In genomic region chr13:32548837-32549236, GRCh38 we compare ENCODE assay signal across 25 cellular contexts. TPM values are rescaled to one million over a fixed set of nuclear protein-coding genes. Genes with fewer than 3 reads are reported as not detected.
DNase-seq lines count a peak whose midpoint lies in the region; ATAC-seq and TF ChIP-seq lines count a peak whose summit lies in the region.
"Had no signal": no experiment of that assay in that cellular context is flagged by ENCODE, and none has a peak within 500 bp of the region (broad histone marks: within the 10 kb centered on the region; RNA-seq: fewer than 3 reads in every experiment).

No MANE protein-coding gene starts in this region.

- no peak for ATAC-seq in activated CD4-positive, alpha-beta T cell treated with anti-CD3 and anti-CD28 coated beads for 36 hours
- ATAC-seq: gastrocnemius medialis; GM23338; naive thymus-derived CD4-positive, alpha-beta T cell; sciatic nerve; stimulated activated naive CD8-positive, alpha-beta T cell treated with anti-CD3 and anti-CD28 coated beads, Interleukin-15, amount 100 ng/mL, for 72 hours had no signal

- H3K9me3 Mint-ChIP-seq in progenitor cell of endocrine pancreas (ENCODE audit: low read depth) (peaks cover 3% of the 10 kb centered on the region), HFFc6 (no peaks in the 10 kb centered on the region)
- no peaks in the 10 kb centered on the region for H3K9me3 Mint-ChIP-seq in activated CD4-positive, alpha-beta T cell treated with anti-CD3 and anti-CD28 coated beads for 36 hours (ENCODE audit: low read depth)
- H3K9me3 Mint-ChIP-seq: GM23338; naive thymus-derived CD4-positive, alpha-beta T cell had no signal

- no peak overlapping the region for H3K9ac ChIP-seq in OCI-LY3 (ENCODE audit: low read length)

- peak overlapping the region; percentile 71 for H3K27ac Mint-ChIP-seq in progenitor cell of endocrine pancreas
- no peak overlapping the region for H3K27ac Mint-ChIP-seq in activated CD4-positive, alpha-beta T cell treated with anti-CD3 and anti-CD28 coated beads for 36 hours
- no peak overlapping the region for H3K27ac Mint-ChIP-seq in HFFc6
- H3K27ac Mint-ChIP-seq: GM23338; memory B cell; naive thymus-derived CD4-positive, alpha-beta T cell; stimulated activated naive CD8-positive, alpha-beta T cell treated with anti-CD3 and anti-CD28 coated beads, Interleukin-15, amount 100 ng/mL, for 72 hours had no signal

- no peak overlapping the region for H2AFZ ChIP-seq in OCI-LY3 (ENCODE audit: low read depth, low read length)
- H2AFZ ChIP-seq: GM23338 had no signal

- intact Hi-C loops in activated CD4-positive, alpha-beta T cell treated with anti-CD3 and anti-CD28 coated beads for 36 hours (cut with DNase I, micrococcal nuclease) = no loop called here

- peak overlapping the region; percentile 14; the same call in 1 of the 2 replicates for H3K4me2 ChIP-seq in OCI-LY3 (ENCODE audit: low read length)
- H3K4me2 ChIP-seq: GM23338 had no signal

- TF ChIP-seq CTCF in OCI-LY3 (IDR thresholded peaks at IDR 0.05; ENCODE audit: low read depth, low read length) (no peak), choroid plexus epithelial cell (conservative IDR thresholded peaks at IDR 0.05; ENCODE audit: low read depth, low read length) (no peak), progenitor cell of endocrine pancreas (IDR thresholded peaks at IDR 0.05; ENCODE audit: unreplicated experiment) (no peak), HFFc6 (IDR thresholded peaks at IDR 0.05) (no peak)

- H3K36me3 Mint-ChIP-seq in progenitor cell of endocrine pancreas (ENCODE audit: insufficient read depth) = no peaks in the 10 kb centered on the region
- H3K36me3 Mint-ChIP-seq in activated CD4-positive, alpha-beta T cell treated with anti-CD3 and anti-CD28 coated beads for 36 hours (ENCODE audit: low read depth) = no peaks in the 10 kb centered on the region
- H3K36me3 Mint-ChIP-seq in HFFc6 (ENCODE audit: low read depth) = no peaks in the 10 kb centered on the region
- H3K36me3 Mint-ChIP-seq: naive thymus-derived CD4-positive, alpha-beta T cell had no signal

- CTCF ChIA-PET in activated CD4-positive, alpha-beta T cell treated with anti-CD3 and anti-CD28 coated beads for 36 hours (lab: Charles Lee) = no interaction called here

- no peaks in the 10 kb centered on the region; the same call in 1 of the 2 replicates for H3K27me3 ChIP-seq in OCI-LY3 (ENCODE audit: low read depth, low read length)
- H3K27me3 ChIP-seq: gastrocnemius medialis, transverse colon had no signal

- H3K4me1 Mint-ChIP-seq in progenitor cell of endocrine pancreas (ENCODE audit: low read depth) (peaks cover 7% of the 10 kb centered on the region), HFFc6 (ENCODE audit: low read depth) (no peaks in the 10 kb centered on the region)
- no peaks in the 10 kb centered on the region for H3K4me1 Mint-ChIP-seq in activated CD4-positive, alpha-beta T cell treated with anti-CD3 and anti-CD28 coated beads for 36 hours
- H3K4me1 Mint-ChIP-seq: GM23338; stimulated activated naive CD8-positive, alpha-beta T cell treated with anti-CD3 and anti-CD28 coated beads, Interleukin-15, amount 100 ng/mL, for 72 hours had no signal

- H3K36me3 ChIP-seq in OCI-LY3 (replicated peaks; ENCODE audit: low read depth, low read length) = no peaks in the 10 kb centered on the region
- H3K36me3 ChIP-seq: gastrocnemius medialis, transverse colon had no signal

- H3K4me3 Mint-ChIP-seq in progenitor cell of endocrine pancreas (ENCODE audit: low read depth) (no peak overlapping the region), HFFc6 (no peak overlapping the region; the same call in 1 of the 2 replicates)
- no peak overlapping the region for H3K4me3 Mint-ChIP-seq in activated CD4-positive, alpha-beta T cell treated with anti-CD3 and anti-CD28 coated beads for 36 hours
- H3K4me3 Mint-ChIP-seq: GM23338; memory B cell; naive thymus-derived CD4-positive, alpha-beta T cell; stimulated activated naive CD8-positive, alpha-beta T cell treated with anti-CD3 and anti-CD28 coated beads, Interleukin-15, amount 100 ng/mL, for 72 hours had no signal

- H3K27me3 Mint-ChIP-seq in progenitor cell of endocrine pancreas (no peaks in the 10 kb centered on the region), HFFc6 (ENCODE audit: insufficient read depth) (peaks cover 9% of the 10 kb centered on the region; the same call in 1 of the 2 replicates)
- H3K27me3 Mint-ChIP-seq in activated CD4-positive, alpha-beta T cell treated with anti-CD3 and anti-CD28 coated beads for 36 hours = peaks cover 2% of the 10 kb centered on the region
- H3K27me3 Mint-ChIP-seq: stimulated activated naive CD8-positive, alpha-beta T cell treated with anti-CD3 and anti-CD28 coated beads, Interleukin-15, amount 100 ng/mL, for 72 hours had no signal

- peaks cover 9% of the 10 kb centered on the region for H3K4me1 ChIP-seq in OCI-LY3 (ENCODE audit: low read length)
- H3K4me1 ChIP-seq: gastrocnemius medialis, transverse colon had no signal

- no peaks in the 10 kb centered on the region for H4K20me1 ChIP-seq in OCI-LY3 (ENCODE audit: insufficient read depth, low read length)

- H3K27ac ChIP-seq in OCI-LY3 (ENCODE audit: low read length) = no peak overlapping the region
- H3K27ac ChIP-seq: gastrocnemius medialis, transverse colon had no signal

- in situ Hi-C loops in KBM-7 (cut with MboI; ENCODE audit: low pct_unique_long_range_greater_than_20kb, low sequenced_read_pairs) = no loop called here

- H3K9me3 ChIP-seq in OCI-LY3 (ENCODE audit: insufficient read depth, low read length) = no peaks in the 10 kb centered on the region
- H3K9me3 ChIP-seq: gastrocnemius medialis, transverse colon had no signal

- no peak overlapping the region for H3K4me3 ChIP-seq in OCI-LY3 (ENCODE audit: low read length)
- H3K4me3 ChIP-seq in choroid plexus epithelial cell (ENCODE audit: low read depth, low read length) = no peak overlapping the region
- H3K4me3 ChIP-seq: gastrocnemius medialis, GM23338, transverse colon had no signal

- DNase-seq in KBM-7 = peak; percentile 54
- peak; percentile 77 for DNase-seq in choroid plexus epithelial cell (ENCODE audit: low read depth)
- DNase-seq in progenitor cell of endocrine pancreas (ENCODE audit: low spot score, unreplicated experiment) = no peak
- DNase-seq in activated CD4-positive, alpha-beta T cell treated with anti-CD3 and anti-CD28 coated beads for 36 hours = no peak
- DNase-seq in HFFc6 = no peak
- DNase-seq in NCI-H2171 (lab: John Stamatoyannopoulos, UW) = no peak
- DNase-seq in stimulated activated CD4-positive, alpha-beta T cell treated with anti-CD3 and anti-CD28 coated beads, Interleukin-15, amount 100 ng/mL, for 24 hours = no peak
- DNase-seq: activated CD4-positive, alpha-beta T cell treated with anti-CD3 and anti-CD28 coated beads, Interleukin-2, amount 50 U/mL, for 1 hour; activated gamma-delta T cell; anterior cingulate cortex; Calu3; gastrocnemius medialis; Karpas-422; naive thymus-derived CD4-positive, alpha-beta T cell; NCI-H1417 treated with DMSO at 0.1 percent for 48 hours; NCI-H2227 treated with DMSO at 0.1 percent for 48 hours; NCI-H82; RPMI8226; stimulated activated CD4-positive, alpha-beta T cell treated with anti-CD3 and anti-CD28 coated beads, Interleukin-1b, Interleukin-23, amount 100 ng/mL, for 48 hours; stimulated activated naive CD8-positive, alpha-beta T cell treated with anti-CD3 and anti-CD28 coated beads, Interleukin-15, amount 100 ng/mL, for 72 hours; transverse colon had no signal

- no peaks in the 10 kb centered on the region for H3K79me2 ChIP-seq in OCI-LY3 (ENCODE audit: low read length)

- POLR2A ChIA-PET in activated CD4-positive, alpha-beta T cell treated with anti-CD3 and anti-CD28 coated beads for 36 hours (lab: Charles Lee) = no interaction called here

RNA-seq across cellular contexts. Expression of gene N4BP2L2, which starts 10.2 kb away (rescaled TPM):
- total RNA-seq in progenitor cell of endocrine pancreas = 155 TPM in 2 replicates
- total RNA-seq in activated CD4-positive, alpha-beta T cell treated with anti-CD3 and anti-CD28 coated beads for 36 hours = 100 to 1,000 TPM in 1 of 2 experiments, 10 to 100 TPM in 1; 95.1 to 105 TPM
- total RNA-seq in HFFc6 (2021; fragmentation: NEBNext Ultra II Directional; extraction: Animal tissue kit (Norgen Biotek cat#: 25700)) = 10 to 100 TPM; 44.7 to 57.9 (median 50.4) TPM

RNA-seq across cellular contexts. Expression of gene PDS5B, which starts 37.4 kb away (rescaled TPM):
- total RNA-seq in progenitor cell of endocrine pancreas = 58.8 and 64.4 TPM in 2 replicates
- total RNA-seq in activated CD4-positive, alpha-beta T cell treated with anti-CD3 and anti-CD28 coated beads for 36 hours = 10 to 100 TPM; 51.3 to 75.7 TPM
- 10 to 100 TPM; 21.0 to 28.9 (median 24.6) TPM for total RNA-seq in HFFc6 (2021; fragmentation: NEBNext Ultra II Directional; extraction: Animal tissue kit (Norgen Biotek cat#: 25700))

Comparison
In these comparisons a context has a peak if more than half of its experiments do, and no peak if none do; other contexts are left out.
1. DNase-seq: peak in KBM-7 (single experiment) and choroid plexus epithelial cell (single experiment); none in progenitor cell of endocrine pancreas (single experiment), activated CD4-positive, alpha-beta T cell treated with anti-CD3 and anti-CD28 coated beads for 36 hours (single experiment), HFFc6 (single experiment), NCI-H2171 (single experiment) and stimulated activated CD4-positive, alpha-beta T cell treated with anti-CD3 and anti-CD28 coated beads, Interleukin-15, amount 100 ng/mL, for 24 hours (single experiment).